Comparison of ENCODE assay signal across 8 cellular contexts in genomic region chr19:6362351-6362801, GRCh38. TPM values are rescaled to one million over a fixed set of nuclear protein-coding genes. Genes with fewer than 3 reads are reported as not detected.
DNase-seq lines count a peak whose midpoint lies in the region; ATAC-seq, FAIRE-seq and TF ChIP-seq lines count a peak whose summit lies in the region.

No MANE protein-coding gene starts in this region.

- H3K36me3 ChIP-seq in WERI-Rb-1 (peaks cover 38% of the 10 kb centered on the region), trophoblast cell (ENCODE audit: control insufficient read depth in 1 of 2, insufficient read depth in 2 of 2, low read length in 2 of 2) (peaks cover 28 to 30% of the 10 kb centered on the region in 2 experiments)

- no peak for ATAC-seq in HG03045 (IDR thresholded peaks at IDR 0.05; ENCODE audit: unreplicated experiment)
- ATAC-seq in HG03432 (IDR thresholded peaks at IDR 0.05; ENCODE audit: unreplicated experiment) = no peak

- H3K4ac ChIP-seq in trophoblast cell (ENCODE audit: low read depth, low read length) = peak overlapping the region; percentile 88

- H3K18ac ChIP-seq in trophoblast cell (ENCODE audit: low read length) = no peak overlapping the region

- no peaks in the 10 kb centered on the region for H3K9me3 ChIP-seq in WERI-Rb-1 (ENCODE audit: severe bottlenecking)
- no peaks in the 10 kb centered on the region for H3K9me3 ChIP-seq in trophoblast cell (ENCODE audit: insufficient read depth, low read depth, low read length)

- H2BK5ac ChIP-seq in trophoblast cell (ENCODE audit: low read depth, low read length, poor library complexity) = no peak overlapping the region

- peaks cover 8% of the 10 kb centered on the region for H3K79me1 ChIP-seq in trophoblast cell (ENCODE audit: low read length)

- no peak overlapping the region for H3K14ac ChIP-seq in trophoblast cell (ENCODE audit: low read length)

- H3K4me3 ChIP-seq in WERI-Rb-1 (ENCODE audit: low read depth, low read length) = peak overlapping the region; percentile 57
- H3K4me3 ChIP-seq in epithelial cell of esophagus (ENCODE audit: low read length) = peak overlapping the region; percentile 78
- peak overlapping the region; percentile 92 for H3K4me3 ChIP-seq in trophoblast cell (ENCODE audit: low read depth, low read length)

- no peak overlapping the region for H3K23ac ChIP-seq in trophoblast cell (ENCODE audit: low read length)

- peak overlapping the region; percentile 34 for H3K9ac ChIP-seq in trophoblast cell (ENCODE audit: low read length)

- no CpG with 5 or more reads among the region's 11 CpGs for WGBS in trophoblast cell (ENCODE audit: extremely low coverage, insufficient coverage, insufficient read length)

- H3K79me2 ChIP-seq in trophoblast cell (ENCODE audit: control insufficient read depth, insufficient read depth, low read length, poor library complexity) = peaks cover 10% of the 10 kb centered on the region

- H2AFZ ChIP-seq in trophoblast cell (ENCODE audit: insufficient read depth, low read length, poor library complexity) = no peak overlapping the region

- H3K4me2 ChIP-seq in trophoblast cell (ENCODE audit: low read length) = peak overlapping the region; percentile 77

- H3K27ac ChIP-seq in WERI-Rb-1 = no peak overlapping the region
- no peak overlapping the region for H3K27ac ChIP-seq in trophoblast cell (ENCODE audit: low read depth, low read length)

- H4K12ac ChIP-seq in trophoblast cell (ENCODE audit: low read depth, low read length) = peak overlapping the region; percentile 4

- peak overlapping the region; percentile 96 for H4K91ac ChIP-seq in trophoblast cell (ENCODE audit: low read depth, low read length)

- H4K8ac ChIP-seq in trophoblast cell (ENCODE audit: low read depth, low read length) = peak overlapping the region; percentile 99

- FAIRE-seq in GM12891 (lab: Jason Lieb, UNC) = peak; percentile 66

- H3K4me1 ChIP-seq in trophoblast cell (ENCODE audit: control insufficient read depth in 1 of 2, insufficient read depth in 2 of 2, low read length in 2 of 2) = peaks cover 3 to 7% of the 10 kb centered on the region in 2 experiments

- DNase-seq in GM12891 (ENCODE audit: insufficient read length, low spot score) = no peak
- DNase-seq in WERI-Rb-1 = no peak
- no peak for DNase-seq in epithelial cell of esophagus (ENCODE audit: low read depth)
- peak in 1 of 2 donors; percentile 6 for DNase-seq in trophoblast cell
- DNase-seq in SW480 (ENCODE audit: low spot score) = no peak
- no peak for DNase-seq in NCI-H187 (lab: John Stamatoyannopoulos, UW)

- no peak for TF ChIP-seq CTCF in WERI-Rb-1 (IDR thresholded peaks at IDR 0.05; ENCODE audit: low read depth, low read length)
- no peak for TF ChIP-seq CTCF in epithelial cell of esophagus (IDR thresholded peaks at IDR 0.05; ENCODE audit: insufficient read depth, low read depth, low read length, missing control alignments)

- no peak overlapping the region for H2AK5ac ChIP-seq in trophoblast cell (ENCODE audit: low read length)

- H3K27me3 ChIP-seq in WERI-Rb-1 (ENCODE audit: insufficient read depth, low read depth, severe bottlenecking) (no peaks in the 10 kb centered on the region), trophoblast cell (ENCODE audit: insufficient read depth, low read length) (no peaks in the 10 kb centered on the region)

- no peak overlapping the region for H2BK120ac ChIP-seq in trophoblast cell (ENCODE audit: insufficient read depth, low read length, poor library complexity)

- TF ChIP-seq POLR2A in GM12891 (IDR thresholded peaks at IDR 0.05; ENCODE audit: low read depth, low read length) = no peak

- H2BK12ac ChIP-seq in trophoblast cell (ENCODE audit: low read length) = no peak overlapping the region

TF ChIP-seq in GM12891, 5 proteins besides CTCF, POLR2A, EP300 and RAD21:
- TF ChIP-seq POU2F2 (IDR thresholded peaks at IDR 0.05; ENCODE audit: low read depth, low read length) = no peak
- TF ChIP-seq TAF1 (IDR thresholded peaks at IDR 0.05; ENCODE audit: low read depth, low read length) = no peak
- TF ChIP-seq PAX5 (IDR thresholded peaks at IDR 0.05; ENCODE audit: insufficient read depth, low read length, severe bottlenecking) = no peak
- no peak for TF ChIP-seq SPI1 (IDR thresholded peaks at IDR 0.05; ENCODE audit: low read depth, low read length)
- no peak for TF ChIP-seq POLR2AphosphoS5 (IDR thresholded peaks at IDR 0.05; ENCODE audit: low read depth, low read length)
TF ChIP-seq in GM12891: peak in this region for 0.

RNA-seq across cellular contexts. Expression of gene CLPP, which starts 1.0 kb away (rescaled TPM):
- 94.7 TPM for polyA plus RNA-seq in GM12891 (2012; ENCODE audit: low read depth, missing spikeins)
- 183 and 186 TPM in 2 replicates for polyA plus RNA-seq in trophoblast cell (2013)

RNA-seq across cellular contexts. Expression of gene ALKBH7, which starts 10.2 kb away (rescaled TPM):
- 56.1 TPM for polyA plus RNA-seq in GM12891 (2012; ENCODE audit: low read depth, missing spikeins)
- 42.3 and 44.2 TPM in 2 replicates for polyA plus RNA-seq in trophoblast cell (2013)

RNA-seq across cellular contexts. Expression of gene PSPN, which starts 13.4 kb away (rescaled TPM):
- polyA plus RNA-seq in GM12891 (2012; ENCODE audit: low read depth, missing spikeins) = 0.64 TPM
- polyA plus RNA-seq in trophoblast cell (2013) = 0.82 and 0.99 TPM in 2 replicates

RNA-seq across cellular contexts. Expression of gene ACER1, which starts 29.0 kb away (rescaled TPM):
- 0.08 TPM for polyA plus RNA-seq in GM12891 (2012; ENCODE audit: low read depth, missing spikeins)
- polyA plus RNA-seq in trophoblast cell (2013) = 0.18 and 0.21 TPM in 2 replicates

RNA-seq across cellular contexts. Expression of gene GTF2F1, which starts 30.6 kb away (rescaled TPM):
- 61.4 TPM for polyA plus RNA-seq in GM12891 (2012; ENCODE audit: low read depth, missing spikeins)
- 66.7 and 70.2 TPM in 2 replicates for polyA plus RNA-seq in trophoblast cell (2013)
